ENCODE assay signal across 2 cellular contexts in the genomic region with DNA sequence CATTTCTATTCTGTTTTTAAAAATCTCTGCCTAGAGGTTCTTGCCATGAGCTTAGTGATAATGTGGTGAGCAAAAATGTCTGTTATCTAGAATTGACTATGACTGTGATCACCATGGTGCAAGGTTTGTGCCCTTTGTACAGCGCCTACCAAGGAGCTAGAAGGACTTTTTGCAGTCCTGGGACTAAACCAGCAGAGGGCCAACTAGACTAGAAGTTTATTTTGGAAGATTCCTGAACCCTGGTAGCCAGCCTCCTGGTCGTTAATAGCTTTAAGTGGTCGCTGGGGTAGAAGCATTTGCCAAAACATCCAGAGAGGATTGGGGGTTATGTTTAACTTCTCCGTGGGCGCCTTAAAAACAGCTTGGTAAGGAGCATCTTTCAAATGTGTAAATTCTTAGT.
A peak's percentile ranks its signal among the peaks of the same experiment; 100 is the strongest.
TF ChIP-seq lines count a peak whose summit lies in the region.

No MANE protein-coding gene starts in this region.

TF ChIP-seq in IMR-90, 13 proteins besides CTCF, POLR2A, EP300 and RAD21:
- TF ChIP-seq CHD1 (IDR thresholded peaks at IDR 0.05; ENCODE audit: low read depth, low read length): no peak
- TF ChIP-seq SMC3 (IDR thresholded peaks at IDR 0.05; ENCODE audit: low read depth, low read length): peak; percentile 41

TF ChIP-seq in K562, 482 proteins besides CTCF, POLR2A, EP300 and RAD21:
- TF ChIP-seq, protein P1, sequence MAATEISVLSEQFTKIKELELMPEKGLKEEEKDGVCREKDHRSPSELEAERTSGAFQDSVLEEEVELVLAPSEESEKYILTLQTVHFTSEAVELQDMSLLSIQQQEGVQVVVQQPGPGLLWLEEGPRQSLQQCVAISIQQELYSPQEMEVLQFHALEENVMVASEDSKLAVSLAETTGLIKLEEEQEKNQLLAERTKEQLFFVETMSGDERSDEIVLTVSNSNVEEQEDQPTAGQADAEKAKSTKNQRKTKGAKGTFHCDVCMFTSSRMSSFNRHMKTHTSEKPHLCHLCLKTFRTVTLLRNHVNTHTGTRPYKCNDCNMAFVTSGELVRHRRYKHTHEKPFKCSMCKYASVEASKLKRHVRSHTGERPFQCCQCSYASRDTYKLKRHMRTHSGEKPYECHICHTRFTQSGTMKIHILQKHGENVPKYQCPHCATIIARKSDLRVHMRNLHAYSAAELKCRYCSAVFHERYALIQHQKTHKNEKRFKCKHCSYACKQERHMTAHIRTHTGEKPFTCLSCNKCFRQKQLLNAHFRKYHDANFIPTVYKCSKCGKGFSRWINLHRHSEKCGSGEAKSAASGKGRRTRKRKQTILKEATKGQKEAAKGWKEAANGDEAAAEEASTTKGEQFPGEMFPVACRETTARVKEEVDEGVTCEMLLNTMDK (IDR thresholded peaks at IDR 0.05; ENCODE audit: borderline replicate concordance, insufficient read depth, low read depth, low read length, poor library complexity, severe bottlenecking): peak; percentile 14
- TF ChIP-seq CBX5 (IDR thresholded peaks at IDR 0.05; ENCODE audit: borderline replicate concordance, low read depth) (no peak), ZNF143 (CRISPR knock-in tag; IDR thresholded peaks at IDR 0.05) (no peak)
